ENCODE assay signal across 1 cellular context in the genomic region with DNA sequence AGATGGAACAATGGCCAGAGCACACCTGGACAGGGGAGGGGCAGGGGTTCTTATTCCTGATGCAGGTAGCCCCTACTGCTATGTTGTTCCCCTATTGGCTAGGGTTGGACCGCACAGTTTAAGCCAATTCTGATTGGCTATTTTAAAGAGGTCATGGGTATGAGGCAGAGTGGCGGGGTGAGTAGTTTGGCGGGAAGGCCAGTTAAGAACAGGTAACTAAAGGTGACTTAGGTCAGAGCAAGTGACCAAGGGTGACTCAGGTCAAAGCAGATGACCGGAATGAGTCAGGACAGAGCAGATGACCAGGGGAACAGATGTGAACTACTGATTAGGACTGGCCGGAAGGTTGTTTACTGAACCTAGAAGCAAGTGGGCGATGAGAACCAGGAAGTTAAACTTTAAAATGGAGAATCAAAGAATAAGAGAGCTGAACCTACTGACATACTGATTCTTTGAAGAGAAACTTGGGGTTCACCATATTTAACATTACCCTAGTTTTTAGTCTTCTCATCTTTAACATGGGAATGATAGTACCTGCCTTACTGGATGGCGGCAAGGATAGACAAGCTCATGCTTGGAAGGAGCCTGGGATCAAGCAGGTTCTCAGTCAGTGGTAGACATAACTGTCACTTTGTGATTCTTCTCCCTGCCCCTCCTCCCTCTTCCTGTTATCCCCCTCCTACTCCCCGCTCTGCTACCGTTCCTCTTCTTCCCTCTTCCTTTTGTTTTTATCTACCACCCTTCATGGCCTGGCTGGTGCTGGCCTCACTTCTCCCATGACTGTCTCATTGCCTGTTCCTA.
TF ChIP-seq lines count a peak whose summit lies in the region.

No MANE protein-coding gene starts in this region.

TF ChIP-seq in K562, 482 proteins besides CTCF, POLR2A, EP300 and RAD21 (continued from another document and continues in another):
- TF ChIP-seq RREB1 (CRISPR knock-in tag; IDR thresholded peaks at IDR 0.05) (peak; percentile 69; the same call in 1 of the 2 replicates), NELFE (IDR thresholded peaks at IDR 0.05; ENCODE audit: insufficient read depth, insufficient read length) (no peak), ZNF212 (CRISPR knock-in tag; IDR thresholded peaks at IDR 0.05) (0 out of 2 replicates have a peak, but pooled peaks have one; percentile 45), DNMT1 (IDR thresholded peaks at IDR 0.05) (no peak), ZNF696 (CRISPR knock-in tag; conservative IDR thresholded peaks at IDR 0.05) (no peak), PHTF2 (CRISPR knock-in tag; IDR thresholded peaks at IDR 0.05) (no peak), ZNF76 (CRISPR knock-in tag; IDR thresholded peaks at IDR 0.05; ENCODE audit: borderline replicate concordance) (peak; percentile 61; the same call in 1 of the 2 replicates), HMBOX1 (IDR thresholded peaks at IDR 0.05) (peak; percentile 98), FOXA3 (CRISPR knock-in tag; conservative IDR thresholded peaks at IDR 0.05 in 1 of 2, IDR thresholded peaks at IDR 0.05 in 1 of 2) (peak; percentile 56 to 87; a peak in 3 of 4 replicates), EWSR1 (IDR thresholded peaks at IDR 0.05; ENCODE audit: borderline replicate concordance, low read depth, partially characterized antibody) (no peak), KLF13 (tag; IDR thresholded peaks at IDR 0.05; ENCODE audit: borderline replicate concordance, low read depth) (0 out of 2 replicates have a peak, but pooled peaks have one; percentile 25), MBD2 (IDR thresholded peaks at IDR 0.05; ENCODE audit: borderline replicate concordance, low read depth) (peak; percentile 43; the same call in 1 of the 2 replicates), FOXJ3 (CRISPR knock-in tag; IDR thresholded peaks at IDR 0.05) (no peak), E2F1 (CRISPR knock-in tag; IDR thresholded peaks at IDR 0.05) (peak; percentile 70; the same call in 1 of the 2 replicates), DIDO1 (tag; IDR thresholded peaks at IDR 0.05; ENCODE audit: low read depth) (no peak; the same call in 1 of the 2 replicates), CHD2 (IDR thresholded peaks at IDR 0.05; ENCODE audit: low read depth, low read length) (no peak), GABPA (tag; conservative IDR thresholded peaks at IDR 0.05; ENCODE audit: low read depth) (peak; percentile 59), ZNF263 (CRISPR knock-in tag; IDR thresholded peaks at IDR 0.05; ENCODE audit: borderline replicate concordance) (peak; percentile 23; the same call in 1 of the 2 replicates), TAF1 (IDR thresholded peaks at IDR 0.05; ENCODE audit: control insufficient read depth, extremely low read depth, insufficient read depth, low read length, severe bottlenecking) (no peak), ID3 (CRISPR knock-in tag; IDR thresholded peaks at IDR 0.05) (no peak), ID3 (tag; IDR thresholded peaks at IDR 0.05) (peak; percentile 54; the same call in 1 of the 2 replicates), NCOA1 (IDR thresholded peaks at IDR 0.05; ENCODE audit: low read depth) (peak; percentile 92), JUNB (CRISPR knock-in tag; conservative IDR thresholded peaks at IDR 0.05) (peak; percentile 64), NR3C1 (CRISPR knock-in tag; IDR thresholded peaks at IDR 0.05) (no peak), NFE2 (IDR thresholded peaks at IDR 0.05; ENCODE audit: low read depth) (peak; percentile 91), BHLHE40 (IDR thresholded peaks at IDR 0.05; ENCODE audit: low read length) (peak; percentile 44; the same call in 1 of the 2 replicates), ZNF316 (IDR thresholded peaks at IDR 0.05) (peak; percentile 81; the same call in 1 of the 2 replicates), ZC3H4 (CRISPR knock-in tag; IDR thresholded peaks at IDR 0.05; ENCODE audit: borderline replicate concordance) (no peak), FOS (IDR thresholded peaks at IDR 0.05; ENCODE audit: extremely low read depth, insufficient read length) (peak; percentile 62), ZBTB7A (IDR thresholded peaks at IDR 0.05; ENCODE audit: borderline replicate concordance, control insufficient read depth, low read depth, low read length) (no peak), SPI1 (IDR thresholded peaks at IDR 0.05; ENCODE audit: borderline replicate concordance, low read depth, low read length) (peak; percentile 71; the same call in 1 of the 2 replicates), NFYB (IDR thresholded peaks at IDR 0.05; ENCODE audit: extremely low read depth, insufficient read length) (no peak), MCM2 (IDR thresholded peaks at IDR 0.05; ENCODE audit: low read depth) (no peak)
- TF ChIP-seq, protein P1, sequence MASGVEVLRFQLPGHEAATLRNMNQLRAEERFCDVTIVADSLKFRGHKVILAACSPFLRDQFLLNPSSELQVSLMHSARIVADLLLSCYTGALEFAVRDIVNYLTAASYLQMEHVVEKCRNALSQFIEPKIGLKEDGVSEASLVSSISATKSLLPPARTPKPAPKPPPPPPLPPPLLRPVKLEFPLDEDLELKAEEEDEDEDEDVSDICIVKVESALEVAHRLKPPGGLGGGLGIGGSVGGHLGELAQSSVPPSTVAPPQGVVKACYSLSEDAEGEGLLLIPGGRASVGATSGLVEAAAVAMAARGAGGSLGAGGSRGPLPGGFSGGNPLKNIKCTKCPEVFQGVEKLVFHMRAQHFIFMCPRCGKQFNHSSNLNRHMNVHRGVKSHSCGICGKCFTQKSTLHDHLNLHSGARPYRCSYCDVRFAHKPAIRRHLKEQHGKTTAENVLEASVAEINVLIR (CRISPR knock-in tag; IDR thresholded peaks at IDR 0.05) = peak; percentile 46; the same call in 1 of the 2 replicates
- TF ChIP-seq, protein P2, sequence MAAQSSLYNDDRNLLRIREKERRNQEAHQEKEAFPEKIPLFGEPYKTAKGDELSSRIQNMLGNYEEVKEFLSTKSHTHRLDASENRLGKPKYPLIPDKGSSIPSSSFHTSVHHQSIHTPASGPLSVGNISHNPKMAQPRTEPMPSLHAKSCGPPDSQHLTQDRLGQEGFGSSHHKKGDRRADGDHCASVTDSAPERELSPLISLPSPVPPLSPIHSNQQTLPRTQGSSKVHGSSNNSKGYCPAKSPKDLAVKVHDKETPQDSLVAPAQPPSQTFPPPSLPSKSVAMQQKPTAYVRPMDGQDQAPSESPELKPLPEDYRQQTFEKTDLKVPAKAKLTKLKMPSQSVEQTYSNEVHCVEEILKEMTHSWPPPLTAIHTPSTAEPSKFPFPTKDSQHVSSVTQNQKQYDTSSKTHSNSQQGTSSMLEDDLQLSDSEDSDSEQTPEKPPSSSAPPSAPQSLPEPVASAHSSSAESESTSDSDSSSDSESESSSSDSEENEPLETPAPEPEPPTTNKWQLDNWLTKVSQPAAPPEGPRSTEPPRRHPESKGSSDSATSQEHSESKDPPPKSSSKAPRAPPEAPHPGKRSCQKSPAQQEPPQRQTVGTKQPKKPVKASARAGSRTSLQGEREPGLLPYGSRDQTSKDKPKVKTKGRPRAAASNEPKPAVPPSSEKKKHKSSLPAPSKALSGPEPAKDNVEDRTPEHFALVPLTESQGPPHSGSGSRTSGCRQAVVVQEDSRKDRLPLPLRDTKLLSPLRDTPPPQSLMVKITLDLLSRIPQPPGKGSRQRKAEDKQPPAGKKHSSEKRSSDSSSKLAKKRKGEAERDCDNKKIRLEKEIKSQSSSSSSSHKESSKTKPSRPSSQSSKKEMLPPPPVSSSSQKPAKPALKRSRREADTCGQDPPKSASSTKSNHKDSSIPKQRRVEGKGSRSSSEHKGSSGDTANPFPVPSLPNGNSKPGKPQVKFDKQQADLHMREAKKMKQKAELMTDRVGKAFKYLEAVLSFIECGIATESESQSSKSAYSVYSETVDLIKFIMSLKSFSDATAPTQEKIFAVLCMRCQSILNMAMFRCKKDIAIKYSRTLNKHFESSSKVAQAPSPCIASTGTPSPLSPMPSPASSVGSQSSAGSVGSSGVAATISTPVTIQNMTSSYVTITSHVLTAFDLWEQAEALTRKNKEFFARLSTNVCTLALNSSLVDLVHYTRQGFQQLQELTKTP (IDR thresholded peaks at IDR 0.05; ENCODE audit: low read depth in 1 of 2, partially characterized antibody in 2 of 2) = peak; percentile 58 to 96
- TF ChIP-seq, protein P3, sequence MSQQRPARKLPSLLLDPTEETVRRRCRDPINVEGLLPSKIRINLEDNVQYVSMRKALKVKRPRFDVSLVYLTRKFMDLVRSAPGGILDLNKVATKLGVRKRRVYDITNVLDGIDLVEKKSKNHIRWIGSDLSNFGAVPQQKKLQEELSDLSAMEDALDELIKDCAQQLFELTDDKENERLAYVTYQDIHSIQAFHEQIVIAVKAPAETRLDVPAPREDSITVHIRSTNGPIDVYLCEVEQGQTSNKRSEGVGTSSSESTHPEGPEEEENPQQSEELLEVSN (IDR thresholded peaks at IDR 0.05; ENCODE audit: borderline replicate concordance in 1 of 2, extremely low read depth in 1 of 2, insufficient read depth in 1 of 2, insufficient read length in 1 of 2, low read depth in 1 of 2, low read length in 1 of 2, poor library complexity in 1 of 2, severe bottlenecking in 1 of 2) = no peak
